ENCODE assay signal across 15 cellular contexts in the genomic region with DNA sequence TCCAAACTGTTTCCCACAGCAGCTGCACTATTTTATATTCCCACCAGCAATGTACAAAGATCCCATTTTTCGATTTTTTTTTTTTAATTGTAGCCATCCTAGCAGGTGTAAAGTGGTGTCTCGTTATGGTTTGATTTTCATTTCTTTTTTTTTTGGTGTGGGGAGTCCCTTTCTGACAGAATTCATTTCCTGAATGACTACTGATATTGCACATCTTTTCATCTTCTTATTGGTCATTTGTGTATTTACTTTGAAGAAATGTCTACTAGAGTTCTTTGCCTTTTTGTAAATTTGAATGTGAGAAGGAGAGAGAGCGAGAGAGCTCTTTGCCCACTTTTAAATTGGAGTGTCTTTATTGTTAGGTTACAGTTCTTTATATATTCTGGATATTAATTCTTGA. TPM values are rescaled to one million over a fixed set of nuclear protein-coding genes. Genes with fewer than 3 reads are reported as not detected.
DNase-seq lines count a peak whose midpoint lies in the region; ATAC-seq, FAIRE-seq and TF ChIP-seq lines count a peak whose summit lies in the region.
"Had no signal": no experiment of that assay in that cellular context is flagged by ENCODE, and none has a peak within 500 bp of the region (broad histone marks: within the 10 kb centered on the region; RNA-seq: fewer than 3 reads in every experiment).

No MANE protein-coding gene starts in this region.

- peak overlapping the region; percentile 2 to 93 (median 33) for H3K27ac Mint-ChIP-seq in CD4-positive, alpha-beta memory T cell
- peak overlapping the region; percentile 66 to 80 for H3K27ac Mint-ChIP-seq in effector memory CD8-positive, alpha-beta T cell
- H3K27ac Mint-ChIP-seq: dendritic cell treated with granulocyte-macrophage colony-stimulating factor and Interleukin-4, amounts not matched to agents 40 ng/mL and 50 ng/mL, for 4 days had no signal

- H3K79me2 ChIP-seq in PC-9 (ENCODE audit: low read depth) = peaks cover 93% of the 10 kb centered on the region

- DNase-seq in CD4-positive, alpha-beta memory T cell = no peak
- DNase-seq in GM12891 (ENCODE audit: insufficient read length, low spot score) (no peak), PC-9 (no peak), left lobe of liver (ENCODE audit: low spot score) (no peak), NCI-H524 (lab: John Stamatoyannopoulos, UW) (no peak)
- no peak for DNase-seq in effector memory CD8-positive, alpha-beta T cell
- DNase-seq: activated CD4-positive, CD25-positive, alpha-beta regulatory T cell; DMS53; NCI-H1092 treated with DMSO at 0.1 percent for 48 hours; NCI-H82; RPMI8226 had no signal

- ATAC-seq in effector memory CD8-positive, alpha-beta T cell (replicated peaks) = peak; percentile 36
- no peak for ATAC-seq in GM21737 (IDR thresholded peaks at IDR 0.05; ENCODE audit: unreplicated experiment)
- no peak for ATAC-seq in left lobe of liver

- no peaks in the 10 kb centered on the region for H3K36me3 ChIP-seq in CD4-positive, alpha-beta memory T cell (ENCODE audit: insufficient read depth, low read length)
- peaks cover 46% of the 10 kb centered on the region for H3K36me3 ChIP-seq in PC-9 (ENCODE audit: low read depth)

- peaks cover 56% of the 10 kb centered on the region for H4K20me1 ChIP-seq in PC-9 (ENCODE audit: insufficient read depth)

- no peaks in the 10 kb centered on the region for H3K9me3 ChIP-seq in CD4-positive, alpha-beta memory T cell (ENCODE audit: control insufficient read depth in 1 of 2, low read length in 2 of 2)
- H3K9me3 ChIP-seq in PC-9 (ENCODE audit: insufficient read depth, low read depth) = no peaks in the 10 kb centered on the region
- H3K9me3 ChIP-seq: HAP-1, suprapubic skin had no signal

- TF ChIP-seq POLR2A in GM12891 (IDR thresholded peaks at IDR 0.05; ENCODE audit: low read depth, low read length) = no peak

- POLR2A ChIA-PET in CD4-positive, alpha-beta memory T cell (lab: Charles Lee; ENCODE audit: partially characterized antibody) = interaction anchor here (0.8 to 2.2 kb wide), 2 partner anchors 9 to 13 kb away, joined by 3 to 10 read pairs; partner anchors contain the start of gene CYB5B
- POLR2A ChIA-PET in PC-9 (lab: Charles Lee; ENCODE audit: unreplicated experiment) = no interaction called here

- CTCF ChIA-PET in CD4-positive, alpha-beta memory T cell (lab: Charles Lee; ENCODE audit: partially characterized antibody) = no interaction called here
- CTCF ChIA-PET in PC-9 (lab: Charles Lee) = no interaction called here

- peaks cover 18 to 28% of the 10 kb centered on the region in 2 donors for H3K36me3 Mint-ChIP-seq in CD4-positive, alpha-beta memory T cell
- H3K36me3 Mint-ChIP-seq in effector memory CD8-positive, alpha-beta T cell (ENCODE audit: insufficient read depth) = peaks cover 1% of the 10 kb centered on the region

- H3K4me1 ChIP-seq in CD4-positive, alpha-beta memory T cell (ENCODE audit: insufficient read depth, low read length) = peaks cover 41% of the 10 kb centered on the region
- no peaks in the 10 kb centered on the region for H3K4me1 ChIP-seq in PC-9 (replicated peaks; ENCODE audit: insufficient read depth)
- H3K4me1 ChIP-seq: HAP-1 had no signal

- no peaks in the 10 kb centered on the region for H3K27me3 ChIP-seq in CD4-positive, alpha-beta memory T cell (ENCODE audit: insufficient read depth, low read length)
- H3K27me3 ChIP-seq in PC-9 (ENCODE audit: insufficient read depth, low read depth) = no peaks in the 10 kb centered on the region
- H3K27me3 ChIP-seq: suprapubic skin had no signal

- peaks cover 36 to 75% (median 60%) of the 10 kb centered on the region in 4 donors for H3K4me1 Mint-ChIP-seq in CD4-positive, alpha-beta memory T cell
- peaks cover 23 to 50% of the 10 kb centered on the region in 2 donors for H3K4me1 Mint-ChIP-seq in effector memory CD8-positive, alpha-beta T cell (ENCODE audit: low read depth in 2 of 2)

- no TSS peak for BruUV-seq in PC-9 (replicated peaks; lab: Mats Ljungman, UMichigan)

- no peaks in the 10 kb centered on the region for H3K9me2 ChIP-seq in PC-9 (ENCODE audit: insufficient read depth)

- peaks cover 33% of the 10 kb centered on the region; the same call in 1 of the 2 replicates for H3F3A ChIP-seq in PC-9 (ENCODE audit: insufficient read depth, low read depth)

- intact Hi-C loops in CD4-positive, alpha-beta memory T cell (cut with micrococcal nuclease) = no loop called here
- intact Hi-C loops in PC-9 (cut with micrococcal nuclease; ENCODE audit: unreplicated experiment) = no loop called here

- no peak for FAIRE-seq in GM12891 (lab: Jason Lieb, UNC)

- no peak for TF ChIP-seq CTCF in PC-9 (conservative IDR thresholded peaks at IDR 0.05)

- no peak overlapping the region for H3K4me3 ChIP-seq in CD4-positive, alpha-beta memory T cell (ENCODE audit: low read length in 2 of 2)
- no peak overlapping the region for H3K4me3 ChIP-seq in PC-9
- H3K4me3 ChIP-seq: HAP-1, suprapubic skin had no signal

- no peak overlapping the region for H3K27ac ChIP-seq in CD4-positive, alpha-beta memory T cell (ENCODE audit: low read depth, low read length)
- H3K27ac ChIP-seq in PC-9 = 0 out of 2 replicates have a peak overlapping the region, but pooled peaks have one; percentile 4
- H3K27ac ChIP-seq: suprapubic skin had no signal

- no peak overlapping the region for H2AFZ ChIP-seq in PC-9

- H3K27me3 Mint-ChIP-seq in CD4-positive, alpha-beta memory T cell = no peaks in the 10 kb centered on the region
- H3K27me3 Mint-ChIP-seq in effector memory CD8-positive, alpha-beta T cell = no peaks in the 10 kb centered on the region
- H3K27me3 Mint-ChIP-seq: dendritic cell treated with granulocyte-macrophage colony-stimulating factor and Interleukin-4, amounts not matched to agents 40 ng/mL and 50 ng/mL, for 4 days had no signal

- H3K4me3 Mint-ChIP-seq in CD4-positive, alpha-beta memory T cell = peak overlapping the region in 2 of 8 donors; percentile 5 to 21
- no peak overlapping the region for H3K4me3 Mint-ChIP-seq in effector memory CD8-positive, alpha-beta T cell
- H3K4me3 Mint-ChIP-seq: dendritic cell treated with granulocyte-macrophage colony-stimulating factor and Interleukin-4, amounts not matched to agents 40 ng/mL and 50 ng/mL, for 4 days had no signal

- H3K9me3 Mint-ChIP-seq in CD4-positive, alpha-beta memory T cell = no peaks in the 10 kb centered on the region
- H3K9me3 Mint-ChIP-seq in effector memory CD8-positive, alpha-beta T cell = no peaks in the 10 kb centered on the region
- H3K9me3 Mint-ChIP-seq: dendritic cell treated with granulocyte-macrophage colony-stimulating factor and Interleukin-4, amounts not matched to agents 40 ng/mL and 50 ng/mL, for 4 days had no signal

- H3K4me2 ChIP-seq in PC-9 = no peak overlapping the region

TF ChIP-seq in GM12891, 5 proteins besides CTCF, POLR2A, EP300 and RAD21:
- TF ChIP-seq POU2F2 (IDR thresholded peaks at IDR 0.05; ENCODE audit: low read depth, low read length) (no peak), POLR2AphosphoS5 (IDR thresholded peaks at IDR 0.05; ENCODE audit: low read depth, low read length) (no peak), SPI1 (IDR thresholded peaks at IDR 0.05; ENCODE audit: low read depth, low read length) (peak; percentile 14; the same call in 1 of the 2 replicates)

RNA-seq across cellular contexts. Expression of gene CYB5B, which starts 14.0 kb away (rescaled TPM):
- 10 to 100 TPM; 59.2 to 64.4 TPM for total RNA-seq in CD4-positive, alpha-beta memory T cell
- polyA plus RNA-seq in CD4-positive, alpha-beta memory T cell = 100 to 1,000 TPM; 115 to 141 TPM
- polyA plus RNA-seq in GM12891 (2012; ENCODE audit: low read depth, missing spikeins) = 107 TPM
- total RNA-seq in PC-9 (2021) (29.3 and 29.8 TPM in 2 replicates), left lobe of liver (27.1 TPM)

RNA-seq across cellular contexts. Expression of gene TERF2, which starts 52.7 kb away (rescaled TPM):
- 10 to 100 TPM; 55.2 to 57.3 TPM for total RNA-seq in CD4-positive, alpha-beta memory T cell
- polyA plus RNA-seq in CD4-positive, alpha-beta memory T cell = 10 to 100 TPM; 19.2 to 30.1 TPM
- 16.1 TPM for polyA plus RNA-seq in GM12891 (2012; ENCODE audit: low read depth, missing spikeins)
- total RNA-seq in PC-9 (2021) = 20.1 and 27.9 TPM in 2 replicates
- total RNA-seq in left lobe of liver = 12.0 TPM
